ENCODE assay signal across 1 cellular context in the genomic region with DNA sequence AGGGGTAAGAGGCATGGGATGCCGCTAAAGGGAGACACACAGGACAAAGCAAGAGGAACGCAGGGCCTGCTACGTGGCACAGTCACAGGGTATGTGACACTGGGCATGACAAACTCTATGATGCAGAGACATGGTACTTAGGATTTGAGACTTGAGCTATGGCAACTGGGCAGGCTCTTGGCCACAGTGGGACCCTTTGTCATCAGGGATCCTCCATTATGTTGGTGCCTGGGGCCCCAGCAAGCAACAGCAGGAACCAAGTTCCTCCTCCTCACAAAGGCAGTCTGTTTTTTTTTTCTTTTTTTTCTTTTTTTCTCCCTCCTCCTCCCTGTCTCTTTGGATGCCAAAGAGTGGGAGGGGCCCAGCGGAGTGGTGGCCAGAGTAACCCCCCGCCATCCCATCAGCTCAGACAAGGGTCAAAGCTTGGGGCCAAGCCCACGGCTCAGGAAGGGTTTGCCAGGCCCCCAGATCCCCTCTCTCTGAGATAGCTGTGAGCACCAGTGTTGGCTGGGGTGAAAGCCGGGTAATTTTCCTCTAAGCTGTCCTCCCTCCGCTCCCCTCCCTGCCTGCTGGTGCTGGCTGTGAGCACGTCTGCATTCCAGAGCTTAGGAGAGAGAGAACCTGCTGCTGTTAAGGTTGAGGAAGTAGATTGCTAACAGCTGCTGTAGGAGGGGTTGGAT.
A peak's percentile ranks its signal among the peaks of the same experiment; 100 is the strongest.
TF ChIP-seq lines count a peak whose summit lies in the region.

No MANE protein-coding gene starts in this region.

TF ChIP-seq in HepG2, 621 proteins besides CTCF, POLR2A, EP300 and RAD21 (continued from another document and continues in another):
- TF ChIP-seq, protein P1, sequence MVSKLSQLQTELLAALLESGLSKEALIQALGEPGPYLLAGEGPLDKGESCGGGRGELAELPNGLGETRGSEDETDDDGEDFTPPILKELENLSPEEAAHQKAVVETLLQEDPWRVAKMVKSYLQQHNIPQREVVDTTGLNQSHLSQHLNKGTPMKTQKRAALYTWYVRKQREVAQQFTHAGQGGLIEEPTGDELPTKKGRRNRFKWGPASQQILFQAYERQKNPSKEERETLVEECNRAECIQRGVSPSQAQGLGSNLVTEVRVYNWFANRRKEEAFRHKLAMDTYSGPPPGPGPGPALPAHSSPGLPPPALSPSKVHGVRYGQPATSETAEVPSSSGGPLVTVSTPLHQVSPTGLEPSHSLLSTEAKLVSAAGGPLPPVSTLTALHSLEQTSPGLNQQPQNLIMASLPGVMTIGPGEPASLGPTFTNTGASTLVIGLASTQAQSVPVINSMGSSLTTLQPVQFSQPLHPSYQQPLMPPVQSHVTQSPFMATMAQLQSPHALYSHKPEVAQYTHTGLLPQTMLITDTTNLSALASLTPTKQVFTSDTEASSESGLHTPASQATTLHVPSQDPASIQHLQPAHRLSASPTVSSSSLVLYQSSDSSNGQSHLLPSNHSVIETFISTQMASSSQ (IDR thresholded peaks at IDR 0.05; ENCODE audit: low read depth), result no peak
- TF ChIP-seq, protein P1 (CRISPR knock-in tag; IDR thresholded peaks at IDR 0.05; ENCODE audit: borderline replicate concordance), result peak; percentile 41; the same call in 1 of the 2 replicates
- TF ChIP-seq ZBTB4 (CRISPR knock-in tag; IDR thresholded peaks at IDR 0.05; ENCODE audit: borderline replicate concordance) (no peak), GABPB1 (CRISPR knock-in tag; IDR thresholded peaks at IDR 0.05) (no peak), ZNF703 (CRISPR knock-in tag; IDR thresholded peaks at IDR 0.05; ENCODE audit: borderline replicate concordance) (no peak), MED13 (CRISPR knock-in tag; IDR thresholded peaks at IDR 0.05) (peak; percentile 24; the same call in 1 of the 2 replicates), ERF (CRISPR knock-in tag; IDR thresholded peaks at IDR 0.05) (peak; percentile 65; the same call in 1 of the 2 replicates), LCORL (IDR thresholded peaks at IDR 0.05) (no peak), LCORL (CRISPR knock-in tag; IDR thresholded peaks at IDR 0.05) (peak; percentile 80), TFAP4 (IDR thresholded peaks at IDR 0.05; ENCODE audit: borderline replicate concordance, low read depth) (peak; percentile 91; the same call in 1 of the 2 replicates), GATAD2A (CRISPR knock-in tag; IDR thresholded peaks at IDR 0.05) (0 out of 2 replicates have a peak, but pooled peaks have one; percentile 36), SIN3B (IDR thresholded peaks at IDR 0.05; ENCODE audit: low read length) (no peak), ETV6 (CRISPR knock-in tag; conservative IDR thresholded peaks at IDR 0.05) (no peak), E2F1 (CRISPR knock-in tag; IDR thresholded peaks at IDR 0.05) (no peak), ZNF362 (CRISPR knock-in tag; IDR thresholded peaks at IDR 0.05; ENCODE audit: borderline replicate concordance) (peak; percentile 93), ZNF614 (CRISPR knock-in tag; IDR thresholded peaks at IDR 0.05; ENCODE audit: borderline replicate concordance) (peak; percentile 61; the same call in 1 of the 2 replicates), SOX5 (CRISPR knock-in tag; IDR thresholded peaks at IDR 0.05; ENCODE audit: borderline replicate concordance) (peak; percentile 8; the same call in 1 of the 2 replicates), ZBTB1 (CRISPR knock-in tag; IDR thresholded peaks at IDR 0.05; ENCODE audit: borderline replicate concordance) (peak; percentile 53; the same call in 1 of the 2 replicates), ZC3H13 (CRISPR knock-in tag; IDR thresholded peaks at IDR 0.05) (peak; percentile 49; the same call in 1 of the 2 replicates), MED1 (CRISPR knock-in tag; IDR thresholded peaks at IDR 0.05) (peak; percentile 73; the same call in 1 of the 2 replicates)
- TF ChIP-seq, protein P2, sequence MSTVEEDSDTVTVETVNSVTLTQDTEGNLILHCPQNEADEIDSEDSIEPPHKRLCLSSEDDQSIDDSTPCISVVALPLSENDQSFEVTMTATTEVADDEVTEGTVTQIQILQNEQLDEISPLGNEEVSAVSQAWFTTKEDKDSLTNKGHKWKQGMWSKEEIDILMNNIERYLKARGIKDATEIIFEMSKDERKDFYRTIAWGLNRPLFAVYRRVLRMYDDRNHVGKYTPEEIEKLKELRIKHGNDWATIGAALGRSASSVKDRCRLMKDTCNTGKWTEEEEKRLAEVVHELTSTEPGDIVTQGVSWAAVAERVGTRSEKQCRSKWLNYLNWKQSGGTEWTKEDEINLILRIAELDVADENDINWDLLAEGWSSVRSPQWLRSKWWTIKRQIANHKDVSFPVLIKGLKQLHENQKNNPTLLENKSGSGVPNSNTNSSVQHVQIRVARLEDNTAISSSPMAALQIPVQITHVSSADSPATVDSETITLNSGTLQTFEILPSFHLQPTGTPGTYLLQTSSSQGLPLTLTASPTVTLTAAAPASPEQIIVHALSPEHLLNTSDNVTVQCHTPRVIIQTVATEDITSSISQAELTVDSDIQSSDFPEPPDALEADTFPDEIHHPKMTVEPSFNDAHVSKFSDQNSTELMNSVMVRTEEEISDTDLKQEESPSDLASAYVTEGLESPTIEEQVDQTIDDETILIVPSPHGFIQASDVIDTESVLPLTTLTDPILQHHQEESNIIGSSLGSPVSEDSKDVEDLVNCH (CRISPR knock-in tag; IDR thresholded peaks at IDR 0.05), result no peak
- TF ChIP-seq, protein P3, sequence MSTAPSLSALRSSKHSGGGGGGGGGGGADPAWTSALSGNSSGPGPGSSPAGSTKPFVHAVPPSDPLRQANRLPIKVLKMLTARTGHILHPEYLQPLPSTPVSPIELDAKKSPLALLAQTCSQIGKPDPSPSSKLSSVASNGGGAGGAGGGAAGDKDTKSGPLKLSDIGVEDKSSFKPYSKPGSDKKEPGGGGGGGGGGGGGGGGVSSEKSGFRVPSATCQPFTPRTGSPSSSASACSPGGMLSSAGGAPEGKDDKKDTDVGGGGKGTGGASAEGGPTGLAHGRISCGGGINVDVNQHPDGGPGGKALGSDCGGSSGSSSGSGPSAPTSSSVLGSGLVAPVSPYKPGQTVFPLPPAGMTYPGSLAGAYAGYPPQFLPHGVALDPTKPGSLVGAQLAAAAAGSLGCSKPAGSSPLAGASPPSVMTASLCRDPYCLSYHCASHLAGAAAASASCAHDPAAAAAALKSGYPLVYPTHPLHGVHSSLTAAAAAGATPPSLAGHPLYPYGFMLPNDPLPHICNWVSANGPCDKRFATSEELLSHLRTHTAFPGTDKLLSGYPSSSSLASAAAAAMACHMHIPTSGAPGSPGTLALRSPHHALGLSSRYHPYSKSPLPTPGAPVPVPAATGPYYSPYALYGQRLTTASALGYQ (CRISPR knock-in tag; IDR thresholded peaks at IDR 0.05), result no peak
- TF ChIP-seq, protein P4, sequence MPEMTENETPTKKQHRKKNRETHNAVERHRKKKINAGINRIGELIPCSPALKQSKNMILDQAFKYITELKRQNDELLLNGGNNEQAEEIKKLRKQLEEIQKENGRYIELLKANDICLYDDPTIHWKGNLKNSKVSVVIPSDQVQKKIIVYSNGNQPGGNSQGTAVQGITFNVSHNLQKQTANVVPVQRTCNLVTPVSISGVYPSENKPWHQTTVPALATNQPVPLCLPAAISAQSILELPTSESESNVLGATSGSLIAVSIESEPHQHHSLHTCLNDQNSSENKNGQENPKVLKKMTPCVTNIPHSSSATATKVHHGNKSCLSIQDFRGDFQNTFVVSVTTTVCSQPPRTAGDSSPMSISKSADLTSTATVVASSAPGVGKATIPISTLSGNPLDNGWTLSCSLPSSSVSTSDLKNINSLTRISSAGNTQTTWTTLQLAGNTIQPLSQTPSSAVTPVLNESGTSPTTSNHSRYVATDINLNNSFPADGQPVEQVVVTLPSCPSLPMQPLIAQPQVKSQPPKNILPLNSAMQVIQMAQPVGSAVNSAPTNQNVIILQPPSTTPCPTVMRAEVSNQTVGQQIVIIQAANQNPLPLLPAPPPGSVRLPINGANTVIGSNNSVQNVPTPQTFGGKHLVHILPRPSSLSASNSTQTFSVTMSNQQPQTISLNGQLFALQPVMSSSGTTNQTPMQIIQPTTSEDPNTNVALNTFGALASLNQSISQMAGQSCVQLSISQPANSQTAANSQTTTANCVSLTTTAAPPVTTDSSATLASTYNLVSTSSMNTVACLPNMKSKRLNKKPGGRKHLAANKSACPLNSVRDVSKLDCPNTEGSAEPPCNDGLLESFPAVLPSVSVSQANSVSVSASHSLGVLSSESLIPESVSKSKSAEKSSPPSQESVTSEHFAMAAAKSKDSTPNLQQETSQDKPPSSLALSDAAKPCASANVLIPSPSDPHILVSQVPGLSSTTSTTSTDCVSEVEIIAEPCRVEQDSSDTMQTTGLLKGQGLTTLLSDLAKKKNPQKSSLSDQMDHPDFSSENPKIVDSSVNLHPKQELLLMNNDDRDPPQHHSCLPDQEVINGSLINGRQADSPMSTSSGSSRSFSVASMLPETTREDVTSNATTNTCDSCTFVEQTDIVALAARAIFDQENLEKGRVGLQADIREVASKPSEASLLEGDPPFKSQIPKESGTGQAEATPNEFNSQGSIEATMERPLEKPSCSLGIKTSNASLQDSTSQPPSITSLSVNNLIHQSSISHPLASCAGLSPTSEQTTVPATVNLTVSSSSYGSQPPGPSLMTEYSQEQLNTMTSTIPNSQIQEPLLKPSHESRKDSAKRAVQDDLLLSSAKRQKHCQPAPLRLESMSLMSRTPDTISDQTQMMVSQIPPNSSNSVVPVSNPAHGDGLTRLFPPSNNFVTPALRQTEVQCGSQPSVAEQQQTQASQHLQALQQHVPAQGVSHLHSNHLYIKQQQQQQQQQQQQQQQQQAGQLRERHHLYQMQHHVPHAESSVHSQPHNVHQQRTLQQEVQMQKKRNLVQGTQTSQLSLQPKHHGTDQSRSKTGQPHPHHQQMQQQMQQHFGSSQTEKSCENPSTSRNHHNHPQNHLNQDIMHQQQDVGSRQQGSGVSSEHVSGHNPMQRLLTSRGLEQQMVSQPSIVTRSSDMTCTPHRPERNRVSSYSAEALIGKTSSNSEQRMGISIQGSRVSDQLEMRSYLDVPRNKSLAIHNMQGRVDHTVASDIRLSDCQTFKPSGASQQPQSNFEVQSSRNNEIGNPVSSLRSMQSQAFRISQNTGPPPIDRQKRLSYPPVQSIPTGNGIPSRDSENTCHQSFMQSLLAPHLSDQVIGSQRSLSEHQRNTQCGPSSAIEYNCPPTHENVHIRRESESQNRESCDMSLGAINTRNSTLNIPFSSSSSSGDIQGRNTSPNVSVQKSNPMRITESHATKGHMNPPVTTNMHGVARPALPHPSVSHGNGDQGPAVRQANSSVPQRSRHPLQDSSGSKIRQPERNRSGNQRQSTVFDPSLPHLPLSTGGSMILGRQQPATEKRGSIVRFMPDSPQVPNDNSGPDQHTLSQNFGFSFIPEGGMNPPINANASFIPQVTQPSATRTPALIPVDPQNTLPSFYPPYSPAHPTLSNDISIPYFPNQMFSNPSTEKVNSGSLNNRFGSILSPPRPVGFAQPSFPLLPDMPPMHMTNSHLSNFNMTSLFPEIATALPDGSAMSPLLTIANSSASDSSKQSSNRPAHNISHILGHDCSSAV (CRISPR knock-in tag; IDR thresholded peaks at IDR 0.05; ENCODE audit: borderline replicate concordance), result no peak
